ENCODE assay signal across 13 cellular contexts in genomic region chr12:122711267-122711666, GRCh38. TPM values are rescaled to one million over a fixed set of nuclear protein-coding genes. Genes with fewer than 3 reads are reported as not detected.
DNase-seq lines count a peak whose midpoint lies in the region; ATAC-seq and TF ChIP-seq lines count a peak whose summit lies in the region.
"Not testable (repeated sequence)": the region's sequence is repeated elsewhere in the genome, so short reads cannot be mapped to it uniquely, and the experiment has no call there.
"Had no signal": no experiment of that assay in that cellular context is flagged by ENCODE, and none has a peak within 500 bp of the region (broad histone marks: within the 10 kb centered on the region; RNA-seq: fewer than 3 reads in every experiment).

No MANE protein-coding gene starts in this region.

- H3K27ac Mint-ChIP-seq in activated naive CD4-positive, alpha-beta T cell treated with anti-CD3 and anti-CD28 coated beads, Interleukin-2, amount 10 ng/mL, durations not matched to agents 7 days and 5 days: peak overlapping the region; percentile 1

- ATAC-seq in left lung: peak; percentile 40

- not testable (repeated sequence) for H3K4me3 Mint-ChIP-seq in activated naive CD4-positive, alpha-beta T cell treated with anti-CD3 and anti-CD28 coated beads, Interleukin-2, amount 10 ng/mL, durations not matched to agents 7 days and 5 days

- H3K9me3 Mint-ChIP-seq in activated naive CD4-positive, alpha-beta T cell treated with anti-CD3 and anti-CD28 coated beads, Interleukin-2, amount 10 ng/mL, durations not matched to agents 7 days and 5 days: not testable (repeated sequence)

- not testable (repeated sequence) for H4K91ac ChIP-seq in trophoblast cell (ENCODE audit: low read depth, low read length)

- not testable (repeated sequence) for H3K4me3 ChIP-seq in left lung; trophoblast cell (ENCODE audit: low read depth, low read length)

- not testable (repeated sequence) for H2AK5ac ChIP-seq in trophoblast cell (ENCODE audit: low read length)

- H3K27ac ChIP-seq in left lung: not testable (repeated sequence)
- peak overlapping the region; percentile 83 for H3K27ac ChIP-seq in trophoblast cell (ENCODE audit: low read depth, low read length)

- H3K36me3 Mint-ChIP-seq in activated naive CD4-positive, alpha-beta T cell treated with anti-CD3 and anti-CD28 coated beads, Interleukin-2, amount 10 ng/mL, durations not matched to agents 7 days and 5 days: not testable (repeated sequence)

- not testable (repeated sequence) for H3K18ac ChIP-seq in trophoblast cell (ENCODE audit: low read length)

- H3K23ac ChIP-seq in trophoblast cell (ENCODE audit: low read length): not testable (repeated sequence)

- H3K27me3 ChIP-seq in left lung; trophoblast cell (ENCODE audit: insufficient read depth, low read length): not testable (repeated sequence)

- H3K4me1 Mint-ChIP-seq in activated naive CD4-positive, alpha-beta T cell treated with anti-CD3 and anti-CD28 coated beads, Interleukin-2, amount 10 ng/mL, durations not matched to agents 7 days and 5 days: not testable (repeated sequence)

- peak; percentile 34 for DNase-seq in GDM1 (lab: John Stamatoyannopoulos, UW)
- DNase-seq in Kasumi-1 (lab: John Stamatoyannopoulos, UW): peak; percentile 32 to 43
- DNase-seq in NOMO-1 treated with DMSO at 0.1 percent for 48 hours (lab: John Stamatoyannopoulos, UW; ENCODE audit: unreplicated experiment): peak; percentile 86
- DNase-seq in SIG-M5 treated with dmso at 0.1 percent for 504 hours (lab: John Stamatoyannopoulos, UW; ENCODE audit: unreplicated experiment): peak; percentile 35
- DNase-seq in activated naive CD4-positive, alpha-beta T cell treated with anti-CD3 and anti-CD28 coated beads, Interleukin-2, amount 10 ng/mL, durations not matched to agents 7 days and 5 days; left lung; trophoblast cell: not testable (repeated sequence)

- not testable (repeated sequence) for H3K9ac ChIP-seq in trophoblast cell (ENCODE audit: low read length)

- no CpG with 5 or more reads among the region's 1 CpG for WGBS in trophoblast cell (ENCODE audit: extremely low coverage, insufficient coverage, insufficient read length)

- H4K12ac ChIP-seq in trophoblast cell (ENCODE audit: low read depth, low read length): not testable (repeated sequence)

- intact Hi-C loops in left lung (cut with DNase I): not testable (repeated sequence)

- not testable (repeated sequence) for TF ChIP-seq CTCF in left lung (IDR thresholded peaks at IDR 0.05)

- H3K36me3 ChIP-seq in left lung; trophoblast cell (ENCODE audit: control insufficient read depth in 1 of 2, insufficient read depth in 2 of 2, low read length in 2 of 2): not testable (repeated sequence)

- H2BK12ac ChIP-seq in trophoblast cell (ENCODE audit: low read length): peak overlapping the region; percentile 64

- H3K79me1 ChIP-seq in trophoblast cell (ENCODE audit: low read length): not testable (repeated sequence)

- not testable (repeated sequence) for H3K4me1 ChIP-seq in left lung; trophoblast cell (ENCODE audit: control insufficient read depth in 1 of 2, insufficient read depth in 2 of 2, low read length in 2 of 2)

- peak overlapping the region; percentile 83 for H2BK120ac ChIP-seq in trophoblast cell (ENCODE audit: insufficient read depth, low read length, poor library complexity)

- peak overlapping the region; percentile 63 for H2BK5ac ChIP-seq in trophoblast cell (ENCODE audit: low read depth, low read length, poor library complexity)

- H3K27me3 Mint-ChIP-seq in activated naive CD4-positive, alpha-beta T cell treated with anti-CD3 and anti-CD28 coated beads, Interleukin-2, amount 10 ng/mL, durations not matched to agents 7 days and 5 days: peaks cover 19% of the 10 kb centered on the region

- H4K8ac ChIP-seq in trophoblast cell (ENCODE audit: low read depth, low read length): not testable (repeated sequence)

- not testable (repeated sequence) for H2AFZ ChIP-seq in trophoblast cell (ENCODE audit: insufficient read depth, low read length, poor library complexity)

- H3K9me3 ChIP-seq in left lung; trophoblast cell (ENCODE audit: insufficient read depth, low read depth, low read length): not testable (repeated sequence)

- not testable (repeated sequence) for H3K79me2 ChIP-seq in trophoblast cell (ENCODE audit: control insufficient read depth, insufficient read depth, low read length, poor library complexity)

- H3K4me2 ChIP-seq in trophoblast cell (ENCODE audit: low read length): not testable (repeated sequence)

- not testable (repeated sequence) for H3K4ac ChIP-seq in trophoblast cell (ENCODE audit: low read depth, low read length)

- H3K14ac ChIP-seq in trophoblast cell (ENCODE audit: low read length): not testable (repeated sequence)

- CTCF ChIA-PET in activated naive CD4-positive, alpha-beta T cell treated with anti-CD3 and anti-CD28 coated beads, Interleukin-2, amount 10 ng/mL, durations not matched to agents 7 days and 5 days (lab: Charles Lee): not testable (repeated sequence)

RNA-seq across cellular contexts. Expression of gene HCAR3, which starts 5.3 kb away (rescaled TPM):
- 1 to 10 TPM; 2.1 to 2.8 TPM for total RNA-seq in left lung
- 0.08 and 0.10 TPM in 2 replicates for polyA plus RNA-seq in trophoblast cell (2013)
- total RNA-seq: CD8-positive, alpha-beta T cell; G401; HT1080; M059J; RPMI7951 had no signal

RNA-seq across cellular contexts. Expression of gene HCAR2, which starts 8.1 kb away (rescaled TPM):
- 1 to 10 TPM; 3.3 to 5.1 TPM for total RNA-seq in left lung
- 0.42 and 0.55 TPM in 2 replicates for polyA plus RNA-seq in trophoblast cell (2013)
- total RNA-seq: Calu3; CD8-positive, alpha-beta T cell; G401; HT1080; M059J; RPMI7951 had no signal

RNA-seq across cellular contexts. Expression of gene HCAR1, which starts 19.4 kb away (rescaled TPM):
- total RNA-seq in left lung: under 1 TPM; 0.47 to 0.55 TPM
- 0.03 TPM in 2 replicates for polyA plus RNA-seq in trophoblast cell (2013)
- total RNA-seq: CD8-positive, alpha-beta T cell; G401; M059J had no signal

RNA-seq across cellular contexts. Expression of gene DENR, which starts 41.4 kb away (rescaled TPM):
- 10 to 100 TPM; 35.7 to 36.5 TPM for total RNA-seq in left lung
- 43.8 and 44.0 TPM in 2 replicates for polyA plus RNA-seq in trophoblast cell (2013)
